ENCODE assay signal across 9 cellular contexts in the genomic region with DNA sequence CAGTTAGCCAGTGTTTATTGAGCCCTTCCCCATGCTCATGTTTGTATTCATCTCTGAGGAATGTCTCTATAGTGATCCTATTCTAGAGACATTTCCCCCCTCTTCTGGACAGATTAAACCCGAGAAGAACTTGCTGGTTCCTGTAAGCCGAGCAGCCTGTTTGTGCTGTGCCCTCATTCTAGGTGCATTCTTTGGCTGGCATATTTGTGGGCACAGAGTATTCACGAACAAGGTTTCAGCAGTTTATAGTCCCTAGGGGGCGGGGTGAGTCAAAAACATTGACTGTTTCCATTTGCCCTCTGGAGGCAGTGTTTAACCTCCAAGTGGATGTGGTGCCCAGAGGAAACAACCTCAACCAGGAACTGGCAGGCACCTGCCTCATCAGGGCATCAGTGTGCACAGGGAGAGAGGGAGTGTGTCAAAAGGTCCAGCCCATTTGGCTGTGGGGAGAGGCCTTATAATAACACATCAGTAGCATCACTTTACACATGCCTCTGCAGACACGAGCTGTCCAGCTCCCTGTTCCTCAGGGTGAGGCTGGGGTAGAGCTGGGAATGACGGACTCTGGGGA.
A peak's percentile ranks its signal among the peaks of the same experiment; 100 is the strongest.
DNase-seq lines count a peak whose midpoint lies in the region; ATAC-seq, FAIRE-seq and TF ChIP-seq lines count a peak whose summit lies in the region.
"Had no signal": no experiment of that assay in that cellular context is flagged by ENCODE, and none has a peak within 500 bp of the region (broad histone marks: within the 10 kb centered on the region; RNA-seq: fewer than 3 reads in every experiment).

No MANE protein-coding gene starts in this region.

- H3K36me3 Mint-ChIP-seq in CD14-positive monocyte, result peaks cover 3 to 4% of the 10 kb centered on the region in 2 donors

- no peak overlapping the region for H3K4me3 ChIP-seq in astrocyte of the cerebellum (ENCODE audit: low read depth, low read length)
- H3K4me3 ChIP-seq: SK-N-MC had no signal

- ATAC-seq in HG03108 (IDR thresholded peaks at IDR 0.05; ENCODE audit: unreplicated experiment) (peak; percentile 80), left lobe of liver (peak; percentile 87)

- peak; percentile 56 for FAIRE-seq in GM12891 (lab: Jason Lieb, UNC)

- DNase-seq in AML-193 (lab: John Stamatoyannopoulos, UW) (peak; percentile 30 to 49), GM12891 (ENCODE audit: insufficient read length, low spot score) (no peak), NCI-H460 (ENCODE audit: extremely low read depth, low read depth) (peak; percentile 87), astrocyte of the cerebellum (ENCODE audit: low read depth) (peak; percentile 36), left lobe of liver (ENCODE audit: low spot score) (no peak), CD14-positive monocyte (ENCODE audit: low spot score) (no peak)
- DNase-seq in activated CD4-positive, CD25-positive, alpha-beta regulatory T cell treated with anti-CD3 and anti-CD28 coated beads, Interleukin-2, amount 50 U/mL, for 72 hours, result no peak

- peaks cover 0 to 1% (median 0%) of the 10 kb centered on the region in 3 donors for H3K27me3 Mint-ChIP-seq in CD14-positive monocyte (ENCODE audit: low read depth in 3 of 3)

- no peak overlapping the region for H3K4me3 Mint-ChIP-seq in CD14-positive monocyte

- TF ChIP-seq POLR2A in GM12891 (IDR thresholded peaks at IDR 0.05; ENCODE audit: low read depth, low read length), result no peak

- peak overlapping the region in 1 of 7 donors; percentile 25 for H3K27ac Mint-ChIP-seq in CD14-positive monocyte

- TF ChIP-seq CTCF in astrocyte of the cerebellum (IDR thresholded peaks at IDR 0.05; ENCODE audit: low read depth, low read length, missing control alignments) (peak; percentile 58), CD14-positive monocyte (IDR thresholded peaks at IDR 0.05) (no peak)

- no peaks in the 10 kb centered on the region for H3K4me1 Mint-ChIP-seq in CD14-positive monocyte

- peaks cover 0 to 8% (median 3%) of the 10 kb centered on the region in 7 donors for H3K9me3 Mint-ChIP-seq in CD14-positive monocyte

- in situ Hi-C loops in astrocyte of the cerebellum (cut with HindIII; ENCODE audit: low sequenced_read_pairs), result no loop called here

- intact Hi-C loops in CD14-positive monocyte (cut with micrococcal nuclease), result no loop called here

TF ChIP-seq in GM12891, 5 proteins besides CTCF, POLR2A, EP300 and RAD21:
- no peak for TF ChIP-seq PAX5 (IDR thresholded peaks at IDR 0.05; ENCODE audit: insufficient read depth, low read length, severe bottlenecking)
- TF ChIP-seq SPI1 (IDR thresholded peaks at IDR 0.05; ENCODE audit: low read depth, low read length), result no peak
- no peak for TF ChIP-seq TAF1 (IDR thresholded peaks at IDR 0.05; ENCODE audit: low read depth, low read length)
- TF ChIP-seq POLR2AphosphoS5 (IDR thresholded peaks at IDR 0.05; ENCODE audit: low read depth, low read length), result no peak
- TF ChIP-seq POU2F2 (IDR thresholded peaks at IDR 0.05; ENCODE audit: low read depth, low read length), result no peak
TF ChIP-seq in GM12891: peak in this region for 0.

Comparison
In these comparisons a context has a peak if more than half of its experiments do, and no peak if none do; other contexts are left out.
1. DNase-seq: peak in AML-193 (2 of 2), NCI-H460 (single experiment) and astrocyte of the cerebellum (single experiment); none in GM12891 (single experiment), left lobe of liver (single experiment), CD14-positive monocyte (single experiment) and activated CD4-positive, CD25-positive, alpha-beta regulatory T cell treated with anti-CD3 and anti-CD28 coated beads, Interleukin-2, amount 50 U/mL, for 72 hours (single experiment).